ENCODE assay signal across 1 cellular context in the genomic region with DNA sequence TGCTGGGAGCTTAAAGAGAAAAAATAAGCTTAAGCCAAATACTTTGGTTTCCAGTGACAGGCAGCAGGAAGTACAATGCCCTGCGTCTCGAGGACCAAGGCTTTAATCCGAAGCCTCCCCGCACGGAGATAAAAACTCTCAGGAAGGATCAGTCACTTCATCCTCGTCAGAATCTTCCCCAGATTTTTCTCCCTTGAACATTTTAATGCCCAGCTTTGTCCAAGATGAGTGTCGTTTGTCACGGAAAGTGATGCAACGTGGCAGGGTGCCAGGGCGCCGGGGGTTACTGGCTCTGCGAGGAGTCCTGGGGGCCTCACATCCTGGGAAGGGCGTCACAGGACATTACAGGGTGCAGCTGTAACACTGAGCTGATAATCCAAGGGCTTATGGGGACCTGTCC.
TF ChIP-seq lines count a peak whose summit lies in the region.

No MANE protein-coding gene starts in this region.

TF ChIP-seq in HEK293, 187 proteins besides CTCF, POLR2A, EP300 and RAD21 (continued from another document and continues in another):
- TF ChIP-seq, protein P1, sequence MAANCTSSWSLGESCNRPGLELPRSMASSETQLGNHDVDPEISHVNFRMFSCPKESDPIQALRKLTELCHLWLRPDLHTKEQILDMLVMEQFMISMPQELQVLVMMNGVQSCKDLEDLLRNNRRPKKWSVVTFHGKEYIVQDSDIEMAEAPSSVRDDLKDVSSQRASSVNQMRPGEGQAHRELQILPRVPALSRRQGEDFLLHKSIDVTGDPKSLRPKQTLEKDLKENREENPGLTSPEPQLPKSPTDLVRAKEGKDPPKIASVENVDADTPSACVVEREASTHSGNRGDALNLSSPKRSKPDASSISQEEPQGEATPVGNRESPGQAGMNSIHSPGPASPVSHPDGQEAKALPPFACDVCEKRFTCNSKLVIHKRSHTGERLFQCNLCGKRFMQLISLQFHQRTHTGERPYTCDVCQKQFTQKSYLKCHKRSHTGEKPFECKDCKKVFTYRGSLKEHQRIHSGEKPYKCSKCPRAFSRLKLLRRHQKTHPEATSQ (tag by site-specific recombination; IDR thresholded peaks at IDR 0.05): no peak
- no peak for TF ChIP-seq SETDB1 (IDR thresholded peaks at IDR 0.05; ENCODE audit: insufficient read length, low read length)
- TF ChIP-seq ZNF248 (tag by site-specific recombination; IDR thresholded peaks at IDR 0.05): no peak
- no peak for TF ChIP-seq ZNF768 (tag by site-specific recombination; IDR thresholded peaks at IDR 0.05)
- peak; percentile 90 for TF ChIP-seq SP7 (tag by site-specific recombination; IDR thresholded peaks at IDR 0.05)
- no peak for TF ChIP-seq SP3 (tag by site-specific recombination; IDR thresholded peaks at IDR 0.05)
- no peak for TF ChIP-seq ZNF223 (tag by site-specific recombination; IDR thresholded peaks at IDR 0.05)
- TF ChIP-seq ZNF394 (tag by site-specific recombination; IDR thresholded peaks at IDR 0.05; ENCODE audit: borderline replicate concordance): no peak
- TF ChIP-seq, protein P2, sequence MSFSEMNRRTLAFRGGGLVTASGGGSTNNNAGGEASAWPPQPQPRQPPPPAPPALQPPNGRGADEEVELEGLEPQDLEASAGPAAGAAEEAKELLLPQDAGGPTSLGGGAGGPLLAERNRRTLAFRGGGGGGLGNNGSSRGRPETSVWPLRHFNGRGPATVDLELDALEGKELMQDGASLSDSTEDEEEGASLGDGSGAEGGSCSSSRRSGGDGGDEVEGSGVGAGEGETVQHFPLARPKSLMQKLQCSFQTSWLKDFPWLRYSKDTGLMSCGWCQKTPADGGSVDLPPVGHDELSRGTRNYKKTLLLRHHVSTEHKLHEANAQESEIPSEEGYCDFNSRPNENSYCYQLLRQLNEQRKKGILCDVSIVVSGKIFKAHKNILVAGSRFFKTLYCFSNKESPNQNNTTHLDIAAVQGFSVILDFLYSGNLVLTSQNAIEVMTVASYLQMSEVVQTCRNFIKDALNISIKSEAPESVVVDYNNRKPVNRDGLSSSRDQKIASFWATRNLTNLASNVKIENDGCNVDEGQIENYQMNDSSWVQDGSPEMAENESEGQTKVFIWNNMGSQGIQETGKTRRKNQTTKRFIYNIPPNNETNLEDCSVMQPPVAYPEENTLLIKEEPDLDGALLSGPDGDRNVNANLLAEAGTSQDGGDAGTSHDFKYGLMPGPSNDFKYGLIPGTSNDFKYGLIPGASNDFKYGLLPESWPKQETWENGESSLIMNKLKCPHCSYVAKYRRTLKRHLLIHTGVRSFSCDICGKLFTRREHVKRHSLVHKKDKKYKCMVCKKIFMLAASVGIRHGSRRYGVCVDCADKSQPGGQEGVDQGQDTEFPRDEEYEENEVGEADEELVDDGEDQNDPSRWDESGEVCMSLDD (tag by site-specific recombination; IDR thresholded peaks at IDR 0.05): no peak
- TF ChIP-seq, protein P3, sequence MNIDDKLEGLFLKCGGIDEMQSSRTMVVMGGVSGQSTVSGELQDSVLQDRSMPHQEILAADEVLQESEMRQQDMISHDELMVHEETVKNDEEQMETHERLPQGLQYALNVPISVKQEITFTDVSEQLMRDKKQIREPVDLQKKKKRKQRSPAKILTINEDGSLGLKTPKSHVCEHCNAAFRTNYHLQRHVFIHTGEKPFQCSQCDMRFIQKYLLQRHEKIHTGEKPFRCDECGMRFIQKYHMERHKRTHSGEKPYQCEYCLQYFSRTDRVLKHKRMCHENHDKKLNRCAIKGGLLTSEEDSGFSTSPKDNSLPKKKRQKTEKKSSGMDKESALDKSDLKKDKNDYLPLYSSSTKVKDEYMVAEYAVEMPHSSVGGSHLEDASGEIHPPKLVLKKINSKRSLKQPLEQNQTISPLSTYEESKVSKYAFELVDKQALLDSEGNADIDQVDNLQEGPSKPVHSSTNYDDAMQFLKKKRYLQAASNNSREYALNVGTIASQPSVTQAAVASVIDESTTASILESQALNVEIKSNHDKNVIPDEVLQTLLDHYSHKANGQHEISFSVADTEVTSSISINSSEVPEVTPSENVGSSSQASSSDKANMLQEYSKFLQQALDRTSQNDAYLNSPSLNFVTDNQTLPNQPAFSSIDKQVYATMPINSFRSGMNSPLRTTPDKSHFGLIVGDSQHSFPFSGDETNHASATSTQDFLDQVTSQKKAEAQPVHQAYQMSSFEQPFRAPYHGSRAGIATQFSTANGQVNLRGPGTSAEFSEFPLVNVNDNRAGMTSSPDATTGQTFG (tag by site-specific recombination; IDR thresholded peaks at IDR 0.05; ENCODE audit: borderline replicate concordance): no peak
- TF ChIP-seq ZNF701 (tag by site-specific recombination; IDR thresholded peaks at IDR 0.05): no peak
- TF ChIP-seq ZNF837 (tag by site-specific recombination; IDR thresholded peaks at IDR 0.05): no peak
- TF ChIP-seq EGR2 (tag by site-specific recombination; IDR thresholded peaks at IDR 0.05; ENCODE audit: low read depth): no peak
- peak; percentile 43; the same call in 1 of the 2 replicates for TF ChIP-seq KLF8 (tag by site-specific recombination; IDR thresholded peaks at IDR 0.05)
- no peak for TF ChIP-seq ZNF555 (tag by site-specific recombination; conservative IDR thresholded peaks at IDR 0.05)
- TF ChIP-seq KLF9 (tag by site-specific recombination; IDR thresholded peaks at IDR 0.05; ENCODE audit: low read depth): no peak
- TF ChIP-seq ZNF549 (tag by site-specific recombination; IDR thresholded peaks at IDR 0.05): no peak
- no peak for TF ChIP-seq ZFP41 (tag by site-specific recombination; IDR thresholded peaks at IDR 0.05; ENCODE audit: borderline replicate concordance)
- TF ChIP-seq ZFP37 (tag by site-specific recombination; IDR thresholded peaks at IDR 0.05): no peak
- TF ChIP-seq ZFHX2 (tag by site-specific recombination; conservative IDR thresholded peaks at IDR 0.05): no peak
- no peak for TF ChIP-seq ZNF776 (tag by site-specific recombination; IDR thresholded peaks at IDR 0.05; ENCODE audit: borderline replicate concordance)
- no peak for TF ChIP-seq HOXD13 (CRISPR knock-in tag; IDR thresholded peaks at IDR 0.05; ENCODE audit: borderline replicate concordance)
- TF ChIP-seq KLF7 (tag by site-specific recombination; IDR thresholded peaks at IDR 0.05; ENCODE audit: borderline replicate concordance): no peak
- peak; percentile 94 for TF ChIP-seq ZIC2 (tag by site-specific recombination; IDR thresholded peaks at IDR 0.05)
- TF ChIP-seq, protein P4, sequence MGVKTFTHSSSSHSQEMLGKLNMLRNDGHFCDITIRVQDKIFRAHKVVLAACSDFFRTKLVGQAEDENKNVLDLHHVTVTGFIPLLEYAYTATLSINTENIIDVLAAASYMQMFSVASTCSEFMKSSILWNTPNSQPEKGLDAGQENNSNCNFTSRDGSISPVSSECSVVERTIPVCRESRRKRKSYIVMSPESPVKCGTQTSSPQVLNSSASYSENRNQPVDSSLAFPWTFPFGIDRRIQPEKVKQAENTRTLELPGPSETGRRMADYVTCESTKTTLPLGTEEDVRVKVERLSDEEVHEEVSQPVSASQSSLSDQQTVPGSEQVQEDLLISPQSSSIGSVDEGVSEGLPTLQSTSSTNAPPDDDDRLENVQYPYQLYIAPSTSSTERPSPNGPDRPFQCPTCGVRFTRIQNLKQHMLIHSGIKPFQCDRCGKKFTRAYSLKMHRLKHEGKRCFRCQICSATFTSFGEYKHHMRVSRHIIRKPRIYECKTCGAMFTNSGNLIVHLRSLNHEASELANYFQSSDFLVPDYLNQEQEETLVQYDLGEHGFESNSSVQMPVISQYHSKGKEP (tag by site-specific recombination; IDR thresholded peaks at IDR 0.05): no peak
- TF ChIP-seq, protein P5, sequence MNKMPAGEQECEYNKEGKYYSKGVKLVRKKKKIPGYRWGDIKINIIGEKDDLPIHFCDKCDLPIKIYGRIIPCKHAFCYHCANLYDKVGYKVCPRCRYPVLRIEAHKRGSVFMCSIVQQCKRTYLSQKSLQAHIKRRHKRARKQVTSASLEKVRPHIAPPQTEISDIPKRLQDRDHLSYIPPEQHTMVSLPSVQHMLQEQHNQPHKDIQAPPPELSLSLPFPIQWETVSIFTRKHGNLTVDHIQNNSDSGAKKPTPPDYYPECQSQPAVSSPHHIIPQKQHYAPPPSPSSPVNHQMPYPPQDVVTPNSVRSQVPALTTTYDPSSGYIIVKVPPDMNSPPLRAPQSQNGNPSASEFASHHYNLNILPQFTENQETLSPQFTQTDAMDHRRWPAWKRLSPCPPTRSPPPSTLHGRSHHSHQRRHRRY (tag by site-specific recombination; IDR thresholded peaks at IDR 0.05): no peak
- no peak; the same call in 1 of the 2 replicates for TF ChIP-seq KLF10 (tag by site-specific recombination; IDR thresholded peaks at IDR 0.05)
- no peak for TF ChIP-seq ZFP69B (tag by site-specific recombination; IDR thresholded peaks at IDR 0.05)
- no peak for TF ChIP-seq ZNF133 (tag by site-specific recombination; IDR thresholded peaks at IDR 0.05)
- TF ChIP-seq ZNF214 (tag by site-specific recombination; IDR thresholded peaks at IDR 0.05; ENCODE audit: borderline replicate concordance): no peak
- TF ChIP-seq ZNF366 (tag by site-specific recombination; conservative IDR thresholded peaks at IDR 0.05): peak; percentile 76
- no peak; the same call in 1 of the 2 replicates for TF ChIP-seq ZNF561 (tag by site-specific recombination; IDR thresholded peaks at IDR 0.05; ENCODE audit: borderline replicate concordance)
- no peak for TF ChIP-seq ZNF416 (tag by site-specific recombination; IDR thresholded peaks at IDR 0.05)
- 0 out of 2 replicates have a peak, but pooled peaks have one; percentile 14 for TF ChIP-seq ZBTB17 (tag by site-specific recombination; IDR thresholded peaks at IDR 0.05)
- peak; percentile 97 for TF ChIP-seq GLIS1 (tag by site-specific recombination; IDR thresholded peaks at IDR 0.05)
- TF ChIP-seq ZNF548 (tag by site-specific recombination; IDR thresholded peaks at IDR 0.05): no peak
- no peak for TF ChIP-seq ZNF239 (tag by site-specific recombination; IDR thresholded peaks at IDR 0.05)
- TF ChIP-seq ZNF140 (tag by site-specific recombination; IDR thresholded peaks at IDR 0.05): no peak
- 0 out of 2 replicates have a peak, but pooled peaks have one; percentile 24 for TF ChIP-seq ZSCAN23 (tag by site-specific recombination; IDR thresholded peaks at IDR 0.05)
- no peak for TF ChIP-seq RBAK (tag by site-specific recombination; IDR thresholded peaks at IDR 0.05)
- TF ChIP-seq, protein P6, sequence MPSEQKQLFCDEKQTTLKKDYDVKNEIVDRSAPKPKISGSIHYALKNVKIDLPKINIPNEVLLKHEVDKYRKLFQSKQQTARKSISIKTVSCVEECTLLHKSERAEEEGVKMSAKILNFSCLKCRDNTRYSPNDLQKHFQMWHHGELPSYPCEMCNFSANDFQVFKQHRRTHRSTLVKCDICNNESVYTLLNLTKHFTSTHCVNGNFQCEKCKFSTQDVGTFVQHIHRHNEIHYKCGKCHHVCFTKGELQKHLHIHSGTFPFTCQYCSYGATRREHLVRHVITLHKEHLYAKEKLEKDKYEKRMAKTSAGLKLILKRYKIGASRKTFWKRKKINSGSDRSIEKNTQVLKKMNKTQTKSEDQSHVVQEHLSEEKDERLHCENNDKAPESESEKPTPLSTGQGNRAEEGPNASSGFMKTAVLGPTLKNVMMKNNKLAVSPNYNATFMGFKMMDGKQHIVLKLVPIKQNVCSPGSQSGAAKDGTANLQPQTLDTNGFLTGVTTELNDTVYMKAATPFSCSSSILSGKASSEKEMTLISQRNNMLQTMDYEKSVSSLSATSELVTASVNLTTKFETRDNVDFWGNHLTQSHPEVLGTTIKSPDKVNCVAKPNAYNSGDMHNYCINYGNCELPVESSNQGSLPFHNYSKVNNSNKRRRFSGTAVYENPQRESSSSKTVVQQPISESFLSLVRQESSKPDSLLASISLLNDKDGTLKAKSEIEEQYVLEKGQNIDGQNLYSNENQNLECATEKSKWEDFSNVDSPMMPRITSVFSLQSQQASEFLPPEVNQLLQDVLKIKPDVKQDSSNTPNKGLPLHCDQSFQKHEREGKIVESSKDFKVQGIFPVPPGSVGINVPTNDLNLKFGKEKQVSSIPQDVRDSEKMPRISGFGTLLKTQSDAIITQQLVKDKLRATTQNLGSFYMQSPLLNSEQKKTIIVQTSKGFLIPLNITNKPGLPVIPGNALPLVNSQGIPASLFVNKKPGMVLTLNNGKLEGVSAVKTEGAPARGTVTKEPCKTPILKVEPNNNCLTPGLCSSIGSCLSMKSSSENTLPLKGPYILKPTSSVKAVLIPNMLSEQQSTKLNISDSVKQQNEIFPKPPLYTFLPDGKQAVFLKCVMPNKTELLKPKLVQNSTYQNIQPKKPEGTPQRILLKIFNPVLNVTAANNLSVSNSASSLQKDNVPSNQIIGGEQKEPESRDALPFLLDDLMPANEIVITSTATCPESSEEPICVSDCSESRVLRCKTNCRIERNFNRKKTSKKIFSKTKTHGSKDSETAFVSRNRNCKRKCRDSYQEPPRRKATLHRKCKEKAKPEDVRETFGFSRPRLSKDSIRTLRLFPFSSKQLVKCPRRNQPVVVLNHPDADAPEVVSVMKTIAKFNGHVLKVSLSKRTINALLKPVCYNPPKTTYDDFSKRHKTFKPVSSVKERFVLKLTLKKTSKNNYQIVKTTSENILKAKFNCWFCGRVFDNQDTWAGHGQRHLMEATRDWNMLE (tag by site-specific recombination; conservative IDR thresholded peaks at IDR 0.05; ENCODE audit: low read depth): peak; percentile 57; the same call in 1 of the 2 replicates
- TF ChIP-seq ZNF266 (tag by site-specific recombination; IDR thresholded peaks at IDR 0.05; ENCODE audit: low read depth): no peak
- TF ChIP-seq ZNF114 (tag by site-specific recombination; IDR thresholded peaks at IDR 0.05): no peak
- TF ChIP-seq ZNF138 (tag by site-specific recombination; IDR thresholded peaks at IDR 0.05; ENCODE audit: borderline replicate concordance): no peak
- TF ChIP-seq ZNF155 (tag by site-specific recombination; IDR thresholded peaks at IDR 0.05): no peak
- TF ChIP-seq ZNF175 (tag by site-specific recombination; IDR thresholded peaks at IDR 0.05): no peak
- no peak for TF ChIP-seq GLI4 (tag by site-specific recombination; IDR thresholded peaks at IDR 0.05)
- TF ChIP-seq, protein P7, sequence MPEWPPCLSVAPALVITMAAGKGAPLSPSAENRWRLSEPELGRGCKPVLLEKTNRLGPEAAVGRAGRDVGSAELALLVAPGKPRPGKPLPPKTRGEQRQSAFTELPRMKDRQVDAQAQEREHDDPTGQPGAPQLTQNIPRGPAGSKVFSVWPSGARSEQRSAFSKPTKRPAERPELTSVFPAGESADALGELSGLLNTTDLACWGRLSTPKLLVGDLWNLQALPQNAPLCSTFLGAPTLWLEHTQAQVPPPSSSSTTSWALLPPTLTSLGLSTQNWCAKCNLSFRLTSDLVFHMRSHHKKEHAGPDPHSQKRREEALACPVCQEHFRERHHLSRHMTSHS (tag by site-specific recombination; IDR thresholded peaks at IDR 0.05): no peak
- TF ChIP-seq ZNF202 (tag by site-specific recombination; IDR thresholded peaks at IDR 0.05; ENCODE audit: borderline replicate concordance): no peak
- peak; percentile 84 for TF ChIP-seq ZNF184 (tag by site-specific recombination; IDR thresholded peaks at IDR 0.05)
- TF ChIP-seq, protein P8, sequence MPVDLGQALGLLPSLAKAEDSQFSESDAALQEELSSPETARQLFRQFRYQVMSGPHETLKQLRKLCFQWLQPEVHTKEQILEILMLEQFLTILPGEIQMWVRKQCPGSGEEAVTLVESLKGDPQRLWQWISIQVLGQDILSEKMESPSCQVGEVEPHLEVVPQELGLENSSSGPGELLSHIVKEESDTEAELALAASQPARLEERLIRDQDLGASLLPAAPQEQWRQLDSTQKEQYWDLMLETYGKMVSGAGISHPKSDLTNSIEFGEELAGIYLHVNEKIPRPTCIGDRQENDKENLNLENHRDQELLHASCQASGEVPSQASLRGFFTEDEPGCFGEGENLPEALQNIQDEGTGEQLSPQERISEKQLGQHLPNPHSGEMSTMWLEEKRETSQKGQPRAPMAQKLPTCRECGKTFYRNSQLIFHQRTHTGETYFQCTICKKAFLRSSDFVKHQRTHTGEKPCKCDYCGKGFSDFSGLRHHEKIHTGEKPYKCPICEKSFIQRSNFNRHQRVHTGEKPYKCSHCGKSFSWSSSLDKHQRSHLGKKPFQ (tag by site-specific recombination; IDR thresholded peaks at IDR 0.05): no peak
- no peak for TF ChIP-seq ZBTB1 (tag by site-specific recombination; IDR thresholded peaks at IDR 0.05)
